In genomic region chr13:80436571-80437169, GRCh38 we compare ENCODE assay signal across 16 cellular contexts.
DNase-seq lines count a peak whose midpoint lies in the region; ATAC-seq, FAIRE-seq and TF ChIP-seq lines count a peak whose summit lies in the region.
"Had no signal": no experiment of that assay in that cellular context is flagged by ENCODE, and none has a peak within 500 bp of the region (broad histone marks: within the 10 kb centered on the region; RNA-seq: fewer than 3 reads in every experiment).

No MANE protein-coding gene starts in this region.

- TF ChIP-seq POLR2A in body of pancreas (IDR thresholded peaks at IDR 0.05) (no peak), stomach (IDR thresholded peaks at IDR 0.05) (no peak)

- H3K9me3 ChIP-seq in body of pancreas (no peaks in the 10 kb centered on the region), stomach (no peaks in the 10 kb centered on the region)

- H3K27me3 ChIP-seq in body of pancreas (no peaks in the 10 kb centered on the region), stomach (no peaks in the 10 kb centered on the region)

- no peaks in the 10 kb centered on the region for H3K36me3 Mint-ChIP-seq in activated T-cell treated with anti-CD3 and anti-CD28 coated beads, Interleukin-2, amount 50 U/mL, for 4 hours (ENCODE audit: insufficient read depth)
- H3K36me3 Mint-ChIP-seq: natural killer cell treated with Interleukin-12 subunit alpha and Interleukin-12 subunit beta and Interleukin-15 and Interleukin-18, amount 100 ng/mL, for 72 hours had no signal

- H3K27me3 Mint-ChIP-seq in activated T-cell treated with anti-CD3 and anti-CD28 coated beads, Interleukin-2, amount 50 U/mL, for 4 hours (ENCODE audit: low read depth): no peaks in the 10 kb centered on the region
- H3K27me3 Mint-ChIP-seq: CD4-positive, alpha-beta T cell had no signal

- H3K27ac ChIP-seq in body of pancreas (no peak overlapping the region), stomach (peak overlapping the region in 4 of 5 donors; percentile 29 to 58 (median 32))

- DNase-seq in GM04503 (ENCODE audit: low read depth): peak; percentile 3
- DNase-seq in body of pancreas: no peak
- DNase-seq in left lobe of liver (ENCODE audit: low spot score): no peak
- DNase-seq in stomach: no peak
- DNase-seq in NCI-H146 (lab: John Stamatoyannopoulos, UW): no peak
- no peak for DNase-seq in frontal cortex (ENCODE audit: low spot score in 2 of 2)
- DNase-seq in mucosa of gallbladder (ENCODE audit: low spot score): no peak
- no peak for DNase-seq in activated T-cell treated with anti-CD3 and anti-CD28 coated beads, Interleukin-2, amount 50 U/mL, for 4 hours
- DNase-seq: activated CD8-positive, alpha-beta memory T cell treated with anti-CD3 and anti-CD28 coated beads, Interleukin-2, amount 50 U/mL, for 48 hours; activated naive CD8-positive, alpha-beta T cell treated with anti-CD3 and anti-CD28 coated beads, Interleukin-2, amount 50 U/mL, for 24 hours; CD4-positive, alpha-beta T cell; effector memory CD4-positive, alpha-beta T cell; NCI-H1092; NCI-H524 treated with DMSO at 0.1 percent for 48 hours; stimulated activated CD4-positive, alpha-beta T cell treated with anti-CD3 and anti-CD28 coated beads, Interleukin-15, amount 100 ng/mL, for 24 hours had no signal

- no peak overlapping the region for H3K4me3 Mint-ChIP-seq in activated T-cell treated with anti-CD3 and anti-CD28 coated beads, Interleukin-2, amount 50 U/mL, for 4 hours
- H3K4me3 Mint-ChIP-seq: activated naive CD8-positive, alpha-beta T cell treated with anti-CD3 and anti-CD28 coated beads, Interleukin-2, amount 50 U/mL, for 24 hours; CD4-positive, alpha-beta T cell; natural killer cell treated with Interleukin-12 subunit alpha and Interleukin-12 subunit beta and Interleukin-15 and Interleukin-18, amount 100 ng/mL, for 72 hours had no signal

- H3K4me3 ChIP-seq in body of pancreas (no peak overlapping the region), stomach (no peak overlapping the region)

- H3K36me3 ChIP-seq in body of pancreas (replicated peaks in 1 of 2; ENCODE audit: insufficient read depth in 1 of 2, low read depth in 2 of 2) (no peaks in the 10 kb centered on the region), stomach (no peaks in the 10 kb centered on the region)

- intact Hi-C loops in body of pancreas (cut with DNase I) (no loop called here), stomach (cut with DNase I; ENCODE audit: low total_unique reads) (no loop called here)

- TF ChIP-seq EP300 in stomach (IDR thresholded peaks at IDR 0.05): no peak

- no peak for FAIRE-seq in frontal cortex (lab: Jason Lieb, UNC)

- WGBS in body of pancreas, 2 donors: 63 to 74% methylated on average over 4 of the region's 4 CpGs
- WGBS in stomach, 5 donors: 38 to 73% (median 60%) methylated on average over 4 of the region's 4 CpGs

- ATAC-seq in body of pancreas (peak; percentile 56), left lobe of liver (peak; percentile 29)
- ATAC-seq in activated T-cell treated with anti-CD3 and anti-CD28 coated beads, Interleukin-2, amount 50 U/mL, for 4 hours: no peak
- ATAC-seq: activated naive CD8-positive, alpha-beta T cell treated with anti-CD3 and anti-CD28 coated beads, Interleukin-2, amount 50 U/mL, for 24 hours; natural killer cell treated with Interleukin-12 subunit alpha and Interleukin-12 subunit beta and Interleukin-15 and Interleukin-18, amount 100 ng/mL, for 72 hours had no signal

- H3K4me1 ChIP-seq in body of pancreas (no peaks in the 10 kb centered on the region), stomach (peaks cover 0 to 5% (median 0%) of the 10 kb centered on the region in 4 donors)

- H3K4me1 Mint-ChIP-seq in activated T-cell treated with anti-CD3 and anti-CD28 coated beads, Interleukin-2, amount 50 U/mL, for 4 hours (ENCODE audit: low read depth): no peaks in the 10 kb centered on the region
- H3K4me1 Mint-ChIP-seq: activated naive CD8-positive, alpha-beta T cell treated with anti-CD3 and anti-CD28 coated beads, Interleukin-2, amount 50 U/mL, for 24 hours had no signal

- TF ChIP-seq CTCF in body of pancreas (IDR thresholded peaks at IDR 0.05): no peak
- no peak for TF ChIP-seq CTCF in stomach (IDR thresholded peaks at IDR 0.05)

- peaks cover 8% of the 10 kb centered on the region for H3K9me3 Mint-ChIP-seq in activated T-cell treated with anti-CD3 and anti-CD28 coated beads, Interleukin-2, amount 50 U/mL, for 4 hours
- H3K9me3 Mint-ChIP-seq: activated naive CD8-positive, alpha-beta T cell treated with anti-CD3 and anti-CD28 coated beads, Interleukin-2, amount 50 U/mL, for 24 hours; CD4-positive, alpha-beta T cell; natural killer cell treated with Interleukin-12 subunit alpha and Interleukin-12 subunit beta and Interleukin-15 and Interleukin-18, amount 100 ng/mL, for 72 hours had no signal

Comparison
In these comparisons a context has a peak if more than half of its experiments do, and no peak if none do; other contexts are left out.
1. ATAC-seq: peak in body of pancreas (single experiment) and left lobe of liver (single experiment); none in activated T-cell treated with anti-CD3 and anti-CD28 coated beads, Interleukin-2, amount 50 U/mL, for 4 hours (0 of 2).
2. H3K27ac ChIP-seq: peak in stomach (4 of 5); none in body of pancreas (0 of 4).